12 cellular contexts compared by ENCODE assay signal in genomic region chr10:28530751-28531150, GRCh38. TPM values are rescaled to one million over a fixed set of nuclear protein-coding genes. Genes with fewer than 3 reads are reported as not detected.
A peak's percentile ranks its signal among the peaks of the same experiment; 100 is the strongest.
DNase-seq lines count a peak whose midpoint lies in the region; ATAC-seq, FAIRE-seq and TF ChIP-seq lines count a peak whose summit lies in the region.
"Had no signal": no experiment of that assay in that cellular context is flagged by ENCODE, and none has a peak within 500 bp of the region (broad histone marks: within the 10 kb centered on the region; RNA-seq: fewer than 3 reads in every experiment).

No MANE protein-coding gene starts in this region.

- H3K4me3 ChIP-seq in breast epithelium (no peak overlapping the region), endothelial cell of umbilical vein (replicated peaks in 1 of 3; ENCODE audit: insufficient read depth in 1 of 3, low read depth in 1 of 3, low read length in 3 of 3) (no peak overlapping the region), thoracic aorta (peak overlapping the region; percentile 88)

- H3K4me3 Mint-ChIP-seq in MCF 10A (ENCODE audit: unreplicated experiment) = peak overlapping the region; percentile 97

- BruUV-seq in MCF 10A (replicated peaks; lab: Mats Ljungman, UMichigan) (no TSS peak), endothelial cell of umbilical vein (replicated peaks; lab: Mats Ljungman, UMichigan) (no TSS peak)

- H3K36me3 Mint-ChIP-seq in MCF 10A (ENCODE audit: insufficient read depth, unreplicated experiment) = peaks cover 28% of the 10 kb centered on the region

- H3K4me2 ChIP-seq in endothelial cell of umbilical vein (ENCODE audit: insufficient read depth, low read length) = peak overlapping the region; percentile 88

- POLR2A ChIA-PET in MCF 10A (lab: Yijun Ruan, JAX) (interaction anchor here (0.6 to 0.7 kb wide), 2 partner anchors 26 to 1068 kb away, joined by 3 read pairs; no protein-coding TSS in a partner anchor), endothelial cell of umbilical vein (lab: Charles Lee) (no interaction called here)

- intact Hi-C loops in MCF 10A (cut with micrococcal nuclease) = no loop called here
- intact Hi-C loops in breast epithelium (cut with DNase I; ENCODE audit: low total_unique reads) = no loop called here
- intact Hi-C loops in endothelial cell of umbilical vein (cut with micrococcal nuclease) = no loop called here

- TF ChIP-seq POLR2A in breast epithelium (IDR thresholded peaks at IDR 0.05) = no peak
- no peak for TF ChIP-seq POLR2A in endothelial cell of umbilical vein (IDR thresholded peaks at IDR 0.05; ENCODE audit: low read depth, low read length)

- peak; percentile 59 for FAIRE-seq in endothelial cell of umbilical vein (lab: Jason Lieb, UNC)

- H3K36me3 ChIP-seq in breast epithelium (no peaks in the 10 kb centered on the region), endothelial cell of umbilical vein (ENCODE audit: control insufficient read depth in 2 of 2, extremely low read depth in 1 of 2, insufficient read depth in 2 of 2, low read length in 2 of 2) (peaks cover under 1 to 4% of the 10 kb centered on the region in 2 experiments), thoracic aorta (peaks cover 7% of the 10 kb centered on the region)

- no peak for DNase-seq in MCF 10A (ENCODE audit: unreplicated experiment)
- DNase-seq in breast epithelium (ENCODE audit: low spot score in 2 of 2) = no peak
- peak; percentile 1 for DNase-seq in SK-N-DZ (ENCODE audit: low spot score)
- DNase-seq in endothelial cell of umbilical vein (ENCODE audit: low read depth, low spot score) = no peak
- no peak for DNase-seq in thoracic aorta (ENCODE audit: low spot score)
- no peak for DNase-seq in NOMO-1 treated with dmso at 0.1 percent for 144 hours (lab: John Stamatoyannopoulos, UW; ENCODE audit: unreplicated experiment)
- no peak for DNase-seq in NCI-H1105 (lab: John Stamatoyannopoulos, UW)
- DNase-seq: head of caudate nucleus, midbrain, NCI-H226, stomach had no signal

- dilution Hi-C loops in endothelial cell of umbilical vein (cut with MboI; ENCODE audit: extremely low pct_ligation_motif_present, low sequenced_read_pairs) = no loop called here

- H3K79me2 ChIP-seq in endothelial cell of umbilical vein (ENCODE audit: control insufficient read depth, insufficient read depth, low read length) = peaks cover 40% of the 10 kb centered on the region

- H3K27me3 ChIP-seq in breast epithelium (no peaks in the 10 kb centered on the region), endothelial cell of umbilical vein (ENCODE audit: control insufficient read depth in 2 of 2, insufficient read depth in 2 of 2, low read length in 2 of 2) (no peaks in the 10 kb centered on the region), thoracic aorta (replicated peaks; ENCODE audit: insufficient read depth) (no peaks in the 10 kb centered on the region)
- H3K27me3 ChIP-seq: stomach had no signal

- H3K9me1 ChIP-seq in endothelial cell of umbilical vein (replicated peaks; ENCODE audit: control insufficient read depth, extremely low read depth, insufficient read depth, low read length) = no peaks in the 10 kb centered on the region

- peaks cover 40% of the 10 kb centered on the region for H3K4me1 Mint-ChIP-seq in MCF 10A (ENCODE audit: insufficient read depth, unreplicated experiment)

- H3K9me3 ChIP-seq in breast epithelium (no peaks in the 10 kb centered on the region), endothelial cell of umbilical vein (replicated peaks; ENCODE audit: control insufficient read depth, insufficient read depth, low read length) (no peaks in the 10 kb centered on the region), thoracic aorta (no peaks in the 10 kb centered on the region)
- H3K9me3 ChIP-seq: stomach had no signal

- no peaks in the 10 kb centered on the region for H3K27me3 Mint-ChIP-seq in MCF 10A (ENCODE audit: insufficient read depth, unreplicated experiment)

- peaks cover 0 to 5% of the 10 kb centered on the region in 2 donors for H3K4me1 ChIP-seq in breast epithelium
- peaks cover 19% of the 10 kb centered on the region for H3K4me1 ChIP-seq in endothelial cell of umbilical vein (ENCODE audit: control insufficient read depth, extremely low read depth, insufficient read depth, low read length)
- peaks cover 19 to 37% of the 10 kb centered on the region in 2 donors for H3K4me1 ChIP-seq in thoracic aorta (ENCODE audit: control insufficient read depth in 1 of 2, low read depth in 2 of 2)

- peak overlapping the region; percentile 2 for H3K27ac Mint-ChIP-seq in MCF 10A (ENCODE audit: low read depth, unreplicated experiment)

- no peak overlapping the region for H3K9ac ChIP-seq in endothelial cell of umbilical vein (replicated peaks; ENCODE audit: extremely low read depth, insufficient read depth, low read length)

- peaks cover 3% of the 10 kb centered on the region for H4K20me1 ChIP-seq in endothelial cell of umbilical vein (replicated peaks; ENCODE audit: control insufficient read depth, extremely low read depth, insufficient read depth, low read length)

- CTCF ChIA-PET in MCF 10A (lab: Yijun Ruan, JAX) = interaction anchor here (0.7 kb wide), 1 partner anchor 341 kb away, joined by 3 read pairs; no protein-coding TSS in a partner anchor
- CTCF ChIA-PET in endothelial cell of umbilical vein (lab: Charles Lee) = interaction anchor here (1.2 kb wide), 1 partner anchor 19 kb away, joined by 3 read pairs; no protein-coding TSS in a partner anchor

- TF ChIP-seq CTCF in MCF 10A (IDR thresholded peaks at IDR 0.05; ENCODE audit: unreplicated experiment) (no peak), breast epithelium (IDR thresholded peaks at IDR 0.05) (no peak), endothelial cell of umbilical vein (IDR thresholded peaks at IDR 0.05; ENCODE audit: extremely low read depth in 1 of 2, insufficient read depth in 1 of 2, low read depth in 1 of 2, low read length in 2 of 2) (no peak), thoracic aorta (IDR thresholded peaks at IDR 0.05) (no peak)

- no peaks in the 10 kb centered on the region for H3K9me3 Mint-ChIP-seq in MCF 10A (ENCODE audit: unreplicated experiment)

- no peak overlapping the region for H3K27ac ChIP-seq in breast epithelium
- no peak overlapping the region for H3K27ac ChIP-seq in endothelial cell of umbilical vein (ENCODE audit: insufficient read depth, low read depth, low read length)
- H3K27ac ChIP-seq in thoracic aorta = no peak overlapping the region
- H3K27ac ChIP-seq: stomach had no signal

- no peak overlapping the region for H2AFZ ChIP-seq in endothelial cell of umbilical vein (ENCODE audit: low read depth, low read length)

- ATAC-seq in thoracic aorta (ENCODE audit: insufficient number of reproducible peaks, low FRiP score, low read depth) = no peak
- ATAC-seq in GM18867 (IDR thresholded peaks at IDR 0.05; ENCODE audit: unreplicated experiment) = no peak

TF ChIP-seq in endothelial cell of umbilical vein, 7 proteins besides CTCF, POLR2A, EP300 and RAD21:
- TF ChIP-seq MYC (IDR thresholded peaks at IDR 0.05; ENCODE audit: low read depth, low read length) (no peak), JUN (IDR thresholded peaks at IDR 0.05; ENCODE audit: borderline replicate concordance, insufficient read depth, insufficient read length, low read depth) (no peak), GATA2 (IDR thresholded peaks at IDR 0.05; ENCODE audit: insufficient read depth, insufficient read length, low read depth, low read length) (no peak), MAX (IDR thresholded peaks at IDR 0.05; ENCODE audit: insufficient read depth, insufficient read length) (no peak), FOS (IDR thresholded peaks at IDR 0.05; ENCODE audit: borderline replicate concordance, insufficient read depth, low read length) (no peak), EZH2 (IDR thresholded peaks at IDR 0.05; ENCODE audit: borderline replicate concordance, low read depth, low read length, severe bottlenecking) (no peak), POLR2AphosphoS5 (IDR thresholded peaks at IDR 0.05; ENCODE audit: insufficient read depth, low read depth, low read length) (no peak)
TF ChIP-seq in endothelial cell of umbilical vein: peak in this region for 0.

RNA-seq across cellular contexts. Expression of gene WAC, which starts 2.2 kb away (rescaled TPM):
- total RNA-seq in MCF 10A (2022) (151 and 155 TPM in 2 replicates), breast epithelium (100 to 1,000 TPM; 124 to 180 (median 142) TPM), endothelial cell of umbilical vein (101 and 104 TPM in 2 replicates), thoracic aorta (100 to 1,000 TPM; 102 to 142 TPM)
- 52.0 and 73.7 TPM in 2 replicates for polyA plus RNA-seq in SK-N-DZ (2014; cell fraction: cytosol; rRNA removed)
- 43.2 and 46.8 TPM in 2 replicates for polyA plus RNA-seq in SK-N-DZ (2014; cell fraction: nucleus; rRNA removed)
- polyA plus RNA-seq in endothelial cell of umbilical vein = 49.1 and 49.2 TPM in 2 replicates
- polyA plus RNA-seq in endothelial cell of umbilical vein (2011; cell fraction: cytosol; rRNA removed) = 57.0 and 57.7 TPM in 2 replicates
- 95.8 and 109 TPM in 2 replicates for polyA plus RNA-seq in endothelial cell of umbilical vein (2011; cell fraction: nucleus; rRNA removed)
- 68.2 and 71.4 TPM in 2 replicates for polyA plus RNA-seq in endothelial cell of umbilical vein (2012)
- 115 and 120 TPM in 2 replicates for polyA minus RNA-seq in endothelial cell of umbilical vein
- 39.1 TPM for polyA minus RNA-seq in endothelial cell of umbilical vein (2011; cell fraction: cytosol; rRNA and poly(A)+ RNA removed)
- 147 and 187 TPM in 2 replicates for polyA minus RNA-seq in endothelial cell of umbilical vein (2011; cell fraction: nucleus; rRNA and poly(A)+ RNA removed)
